Comparison of ENCODE assay signal across 24 cellular contexts in genomic region chr18:51157215-51157614, GRCh38. TPM values are rescaled to one million over a fixed set of nuclear protein-coding genes. Genes with fewer than 3 reads are reported as not detected.
DNase-seq lines count a peak whose midpoint lies in the region; ATAC-seq, FAIRE-seq and TF ChIP-seq lines count a peak whose summit lies in the region.
"Had no signal": no experiment of that assay in that cellular context is flagged by ENCODE, and none has a peak within 500 bp of the region (broad histone marks: within the 10 kb centered on the region; RNA-seq: fewer than 3 reads in every experiment).

No MANE protein-coding gene starts in this region.

- TF ChIP-seq POLR2A in HepG2 (IDR thresholded peaks at IDR 0.05; ENCODE audit: insufficient read depth in 1 of 2, low read depth in 2 of 2, low read length in 2 of 2) (no peak), right lobe of liver (IDR thresholded peaks at IDR 0.05) (no peak), IMR-90 (IDR thresholded peaks at IDR 0.05; ENCODE audit: low read depth, low read length) (no peak), NB4 (IDR thresholded peaks at IDR 0.05; ENCODE audit: extremely low read depth, insufficient read length) (no peak)

- H2AK9ac ChIP-seq in IMR-90 (replicated peaks; ENCODE audit: low read depth, low read length, poor library complexity): no peak overlapping the region

- no peak overlapping the region for H3K4me2 ChIP-seq in HepG2 (ENCODE audit: low read depth, low read length)
- H3K4me2 ChIP-seq in IMR-90 (ENCODE audit: low read depth, low read length): no peak overlapping the region

- no peaks in the 10 kb centered on the region for H3K9me3 ChIP-seq in HepG2 (ENCODE audit: low read length)
- no peaks in the 10 kb centered on the region for H3K9me3 ChIP-seq in right lobe of liver
- H3K9me3 ChIP-seq in IMR-90 (ENCODE audit: control insufficient read depth, insufficient read depth, low read length): no peaks in the 10 kb centered on the region
- H3K9me3 ChIP-seq in WERI-Rb-1 (ENCODE audit: severe bottlenecking): peaks cover 3% of the 10 kb centered on the region
- H3K9me3 ChIP-seq: HAP-1, MG63, SJCRH30 had no signal

- H4K20me1 ChIP-seq in HepG2 (ENCODE audit: insufficient read depth, low read length) (no peaks in the 10 kb centered on the region), IMR-90 (ENCODE audit: insufficient read depth, low read length) (no peaks in the 10 kb centered on the region)

- H3K14ac ChIP-seq in IMR-90 (replicated peaks; ENCODE audit: low read depth, low read length): no peak overlapping the region

- H3K27ac ChIP-seq in HepG2 (ENCODE audit: extremely low read length, insufficient read depth, low read length) (no peak overlapping the region), right lobe of liver (no peak overlapping the region), IMR-90 (ENCODE audit: insufficient read depth, low read length) (no peak overlapping the region), WERI-Rb-1 (no peak overlapping the region)
- H3K27ac ChIP-seq: SJCRH30 had no signal

- no peak for ATAC-seq in HepG2
- no peak for ATAC-seq in right lobe of liver
- ATAC-seq in IMR-90 (ENCODE audit: low read depth): no peak
- ATAC-seq in HG02610 (IDR thresholded peaks at IDR 0.05; ENCODE audit: unreplicated experiment): no peak
- ATAC-seq: GM12878, PC-3, SK-N-SH treated with all-trans-retinoic acid at 6 μM for 48 hours, T-helper 17 cell had no signal

- no peak for FAIRE-seq in HepG2 (lab: Jason Lieb, UNC)
- FAIRE-seq: GM12878 had no signal

- H3K36me3 ChIP-seq in HepG2 (replicated peaks in 1 of 2; ENCODE audit: control insufficient read depth in 1 of 2, insufficient read depth in 2 of 2, low read length in 2 of 2) (no peaks in the 10 kb centered on the region), right lobe of liver (no peaks in the 10 kb centered on the region), IMR-90 (ENCODE audit: control insufficient read depth, insufficient read depth, low read length) (no peaks in the 10 kb centered on the region), WERI-Rb-1 (no peaks in the 10 kb centered on the region)
- H3K36me3 ChIP-seq: HAP-1, MG63, SJCRH30 had no signal

- no peak overlapping the region for H4K91ac ChIP-seq in IMR-90 (ENCODE audit: insufficient read depth, low read depth, low read length)

- BruUV-seq in HepG2 (replicated peaks; lab: Mats Ljungman, UMichigan) (no TSS peak), IMR-90 (replicated peaks; lab: Mats Ljungman, UMichigan) (no TSS peak)

- WGBS in HepG2 (ENCODE audit: low lambda C conversion rate): 95% methylated on average over 2 of the region's 2 CpGs
- 100% methylated on average over 2 of the region's 2 CpGs for WGBS in right lobe of liver (ENCODE audit: insufficient coverage, low coverage, low lambda C conversion rate, missing lambda C conversion rate)
- no CpG with 5 or more reads among the region's 2 CpGs for WGBS in IMR-90 (ENCODE audit: extremely low coverage in 2 of 2, insufficient read length in 1 of 2), 2 experiments

- no peak overlapping the region for H2AK5ac ChIP-seq in IMR-90 (ENCODE audit: low read depth, low read length)

- intact Hi-C loops in HepG2 (cut with micrococcal nuclease; ENCODE audit: unreplicated experiment): no loop called here
- intact Hi-C loops in right lobe of liver (cut with DNase I): no loop called here
- intact Hi-C loops in IMR-90 (cut with micrococcal nuclease): no loop called here

- H2BK15ac ChIP-seq in IMR-90 (ENCODE audit: low read depth, low read length): no peak overlapping the region

- TF ChIP-seq CTCF in HepG2 (CRISPR knock-in tag; IDR thresholded peaks at IDR 0.05): no peak
- TF ChIP-seq CTCF in right lobe of liver (IDR thresholded peaks at IDR 0.05): no peak
- no peak for TF ChIP-seq CTCF in IMR-90 (conservative IDR thresholded peaks at IDR 0.05; ENCODE audit: low read depth, low read length)
- no peak for TF ChIP-seq CTCF in NB4 (IDR thresholded peaks at IDR 0.05; ENCODE audit: low read depth, low read length)
- no peak for TF ChIP-seq CTCF in WERI-Rb-1 (IDR thresholded peaks at IDR 0.05; ENCODE audit: low read depth, low read length)

- no peaks in the 10 kb centered on the region for H3K79me1 ChIP-seq in IMR-90 (ENCODE audit: low read depth in 1 of 2, low read length in 2 of 2)

- H3K4me3 ChIP-seq in HepG2 (replicated peaks in 1 of 3; ENCODE audit: insufficient read depth in 1 of 3, low read depth in 2 of 3, low read length in 3 of 3): no peak overlapping the region
- no peak overlapping the region for H3K4me3 ChIP-seq in right lobe of liver
- no peak overlapping the region for H3K4me3 ChIP-seq in IMR-90 (ENCODE audit: insufficient read depth, low read depth, low read length)
- H3K4me3 ChIP-seq in NB4 (ENCODE audit: low read depth, low read length): no peak overlapping the region
- H3K4me3 ChIP-seq in WERI-Rb-1 (ENCODE audit: low read depth, low read length): no peak overlapping the region
- H3K4me3 ChIP-seq: GM12878, HAP-1, MG63, SJCRH30 had no signal

- no peak overlapping the region for H3K23ac ChIP-seq in IMR-90 (ENCODE audit: low read depth, low read length)

- no peak overlapping the region for H3K9ac ChIP-seq in HepG2 (ENCODE audit: insufficient read depth, low read depth, low read length)
- no peak overlapping the region for H3K9ac ChIP-seq in IMR-90 (ENCODE audit: low read depth, low read length)

- H3K27me3 ChIP-seq in HepG2 (ENCODE audit: control insufficient read depth in 1 of 2, insufficient read depth in 2 of 2, low read length in 2 of 2) (no peaks in the 10 kb centered on the region), right lobe of liver (no peaks in the 10 kb centered on the region), IMR-90 (ENCODE audit: control insufficient read depth, insufficient read depth, low read length) (no peaks in the 10 kb centered on the region), WERI-Rb-1 (ENCODE audit: insufficient read depth, low read depth, severe bottlenecking) (no peaks in the 10 kb centered on the region)
- H3K27me3 ChIP-seq: MG63, SJCRH30 had no signal

- H2BK5ac ChIP-seq in IMR-90 (ENCODE audit: low read depth, low read length, poor library complexity, severe bottlenecking): no peak overlapping the region

- H3K56ac ChIP-seq in IMR-90 (ENCODE audit: extremely low read depth, insufficient read depth, low read length): no peak overlapping the region

- no peak overlapping the region for H4K8ac ChIP-seq in IMR-90 (ENCODE audit: low read depth in 2 of 2, low read length in 2 of 2)

- CTCF ChIA-PET in HepG2 (lab: Yijun Ruan, JAX; ENCODE audit: low intra/inter-chr PET ratio, low total read pairs): no interaction called here
- CTCF ChIA-PET in IMR-90 (lab: Yijun Ruan, JAX): no interaction called here

- no peak overlapping the region for H2BK120ac ChIP-seq in IMR-90 (ENCODE audit: low read depth, low read length)

- H2AFZ ChIP-seq in HepG2 (ENCODE audit: low read length) (no peak overlapping the region), IMR-90 (replicated peaks; ENCODE audit: low read length, poor library complexity) (no peak overlapping the region)

- TF ChIP-seq EP300 in HepG2 (IDR thresholded peaks at IDR 0.05; ENCODE audit: low read depth in 2 of 2, low read length in 2 of 2): no peak
- TF ChIP-seq EP300 in HepG2 (CRISPR knock-in tag; IDR thresholded peaks at IDR 0.05; ENCODE audit: borderline replicate concordance): no peak

- dilution Hi-C loops in IMR-90 (cut with HindIII; ENCODE audit: low sequenced_read_pairs, unreplicated experiment): no loop called here

- H3K79me2 ChIP-seq in HepG2 (ENCODE audit: insufficient read depth, low read length): no peaks in the 10 kb centered on the region

- no peak overlapping the region for H3K4ac ChIP-seq in IMR-90 (ENCODE audit: low read depth, low read length)

- no peak overlapping the region for H4K5ac ChIP-seq in IMR-90 (ENCODE audit: low read depth, low read length)

- no peak overlapping the region for H2BK20ac ChIP-seq in IMR-90 (ENCODE audit: low read depth, low read length)

- TF ChIP-seq RAD21 in HepG2 (CRISPR knock-in tag; IDR thresholded peaks at IDR 0.05) (no peak), IMR-90 (IDR thresholded peaks at IDR 0.05; ENCODE audit: low read length) (no peak)

- H3K9me1 ChIP-seq in IMR-90 (ENCODE audit: insufficient read depth, low read length): no peaks in the 10 kb centered on the region

- POLR2A ChIA-PET in HepG2 (lab: Yijun Ruan, JAX) (no interaction called here), IMR-90 (lab: Charles Lee; ENCODE audit: unreplicated experiment) (no interaction called here)

- H3K18ac ChIP-seq in IMR-90 (ENCODE audit: low read depth, low read length): no peak overlapping the region

- in situ Hi-C loops in HepG2 (cut with HindIII; ENCODE audit: extremely low pct_ligation_motif_present, low pct_unique_long_range_greater_than_20kb): no loop called here
- in situ Hi-C loops in IMR-90 (cut with MboI; ENCODE audit: low sequenced_read_pairs): no loop called here
- in situ Hi-C loops in KBM-7 (cut with MboI; ENCODE audit: low pct_unique_long_range_greater_than_20kb, low sequenced_read_pairs): no loop called here

- H3K4me1 ChIP-seq in HepG2 (ENCODE audit: insufficient read depth, low read length) (no peaks in the 10 kb centered on the region), right lobe of liver (no peaks in the 10 kb centered on the region), IMR-90 (ENCODE audit: control insufficient read depth, insufficient read depth, low read length) (no peaks in the 10 kb centered on the region)
- H3K4me1 ChIP-seq: HAP-1 had no signal

- no peak for DNase-seq in HepG2 (ENCODE audit: low spot score)
- no peak for DNase-seq in right lobe of liver
- no peak for DNase-seq in IMR-90
- peak; percentile 74 for DNase-seq in NB4 (ENCODE audit: low read depth)
- no peak for DNase-seq in WERI-Rb-1
- no peak for DNase-seq in KBM-7
- DNase-seq: CD4-positive, alpha-beta memory T cell; COR-L47; DMS53; GOT3; HFFc6; MG63; NCI-H1105; NCI-H2029; NCI-H446; NCI-H524 treated with DMSO at 0.1 percent for 48 hours; NCI-H774; PC-3; SJCRH30; T-helper 17 cell had no signal

RNA-seq across cellular contexts. Expression of gene MEX3C, which starts 40.3 kb away (rescaled TPM):
- total RNA-seq in HepG2 (2016; rRNA removed; fragmentation: Illumina TruSeq; extraction: Trizol) (36.4 and 36.7 TPM in 2 replicates), right lobe of liver (10 to 100 TPM in 2 of 6 experiments, 1 to 10 TPM in 4; 8.2 to 13.6 (median 9.6) TPM), IMR-90 (2012; rRNA removed) (42.8 and 50.9 TPM in 2 replicates)
- total RNA-seq in HepG2 (2016; cell fraction: cytosol; rRNA removed; fragmentation: Illumina TruSeq; extraction: Trizol; ENCODE audit: low read depth): 5.1 and 5.6 TPM in 2 replicates
- total RNA-seq in HepG2 (2016; cell fraction: insoluble cytoplasmic fraction; rRNA removed; fragmentation: Illumina TruSeq; extraction: Trizol): 36.6 and 39.9 TPM in 2 replicates
- 25.8 and 26.4 TPM in 2 replicates for total RNA-seq in HepG2 (2016; cell fraction: membrane; rRNA removed; fragmentation: Illumina TruSeq; extraction: Trizol)
- 46.3 and 52.7 TPM in 2 replicates for total RNA-seq in HepG2 (2016; cell fraction: nucleus; rRNA removed; fragmentation: Illumina TruSeq; extraction: Trizol)
- polyA plus RNA-seq in HepG2 (2011; rRNA removed) (32.2 and 34.8 TPM in 2 replicates), IMR-90 (2012; rRNA removed) (25.9 and 26.0 TPM in 2 replicates)
- 15.5 and 20.6 TPM in 2 replicates for polyA plus RNA-seq in HepG2 (2011; cell fraction: cytosol; rRNA removed)
- polyA plus RNA-seq in HepG2 (2011; cell fraction: nucleus; rRNA removed): 13.8 and 16.8 TPM in 2 replicates
- 33.3 and 34.4 TPM in 2 replicates for polyA plus RNA-seq in HepG2 (2012)
- 1.6 and 1.7 TPM in 2 replicates for polyA plus RNA-seq in HepG2 (2016; cell fraction: cytosol; fragmentation: Illumina TruSeq; extraction: Trizol; ENCODE audit: low read depth)
- 31.2 and 31.8 TPM in 2 replicates for polyA plus RNA-seq in HepG2 (2016; cell fraction: insoluble cytoplasmic fraction; fragmentation: Illumina TruSeq; extraction: Trizol; ENCODE audit: low read depth)
- 10.0 and 11.0 TPM in 2 replicates for polyA plus RNA-seq in HepG2 (2016; cell fraction: membrane; fragmentation: Illumina TruSeq; extraction: Trizol; ENCODE audit: low read depth)
- 22.4 and 22.7 TPM in 2 replicates for polyA plus RNA-seq in HepG2 (2016; cell fraction: nucleus; fragmentation: Illumina TruSeq; extraction: Trizol; ENCODE audit: insufficient read depth, low read depth)
- 25.7 and 38.6 TPM in 2 replicates for polyA minus RNA-seq in HepG2 (2011; rRNA and poly(A)+ RNA removed; ENCODE audit: low replicate concordance)
- 28.8 and 32.2 TPM in 2 replicates for polyA minus RNA-seq in HepG2 (2011; cell fraction: cytosol; rRNA and poly(A)+ RNA removed)
- 68.2 and 81.1 TPM in 2 replicates for polyA minus RNA-seq in HepG2 (2011; cell fraction: nucleus; rRNA and poly(A)+ RNA removed)
- 9.3 and 15.1 TPM in 2 replicates for polyA plus RNA-seq in IMR-90 (2012; cell fraction: cytosol; rRNA removed)
- polyA plus RNA-seq in IMR-90 (2012; cell fraction: nucleus; rRNA removed; ENCODE audit: low replicate concordance): 4.1 and 17.7 TPM in 2 replicates
